Comparison of ENCODE assay signal across 8 cellular contexts in genomic region chr5:160438316-160439204, GRCh38. TPM values are rescaled to one million over a fixed set of nuclear protein-coding genes. Genes with fewer than 3 reads are reported as not detected.
DNase-seq lines count a peak whose midpoint lies in the region; ATAC-seq and TF ChIP-seq lines count a peak whose summit lies in the region.

No MANE protein-coding gene starts in this region.

- H3K27me3 Mint-ChIP-seq in dendritic cell treated with granulocyte-macrophage colony-stimulating factor and Interleukin-4, amounts not matched to agents 40 ng/mL and 50 ng/mL, for 4 days = no peaks in the 10 kb centered on the region

- H3K27ac ChIP-seq in left lung = peak overlapping the region in 1 of 2 donors; percentile 71

- peak overlapping the region; percentile 77 for H3K27ac Mint-ChIP-seq in dendritic cell treated with granulocyte-macrophage colony-stimulating factor and Interleukin-4, amounts not matched to agents 40 ng/mL and 50 ng/mL, for 4 days

- H3K4me1 Mint-ChIP-seq in dendritic cell treated with granulocyte-macrophage colony-stimulating factor and Interleukin-4, amounts not matched to agents 40 ng/mL and 50 ng/mL, for 4 days (ENCODE audit: low read depth) = peaks cover 58% of the 10 kb centered on the region

- intact Hi-C loops in dendritic cell treated with granulocyte-macrophage colony-stimulating factor and Interleukin-4, amounts not matched to agents 40 ng/mL and 50 ng/mL, for 4 days (cut with micrococcal nuclease) = loop anchor here (1.0 to 10.0 kb wide), 4 partner anchors 28 to 396 kb away; no protein-coding TSS in a partner anchor
- intact Hi-C loops in left lung (cut with DNase I) = no loop called here

- H3K4me3 ChIP-seq in left lung = peak overlapping the region; percentile 18 to 29

- TF ChIP-seq CTCF in left lung (IDR thresholded peaks at IDR 0.05) = peak; percentile 59 to 63

- H3K4me1 ChIP-seq in left lung = peaks cover 7 to 11% of the 10 kb centered on the region in 2 donors

- H3K36me3 Mint-ChIP-seq in dendritic cell treated with granulocyte-macrophage colony-stimulating factor and Interleukin-4, amounts not matched to agents 40 ng/mL and 50 ng/mL, for 4 days (ENCODE audit: low read depth) = no peaks in the 10 kb centered on the region

- no peaks in the 10 kb centered on the region for H3K36me3 ChIP-seq in left lung

- ATAC-seq in GM18868 (IDR thresholded peaks at IDR 0.05; ENCODE audit: unreplicated experiment) (peak; percentile 24), HG03108 (IDR thresholded peaks at IDR 0.05; ENCODE audit: unreplicated experiment) (peak; percentile 22), left lung (peak; percentile 87)

- H3K9me3 ChIP-seq in left lung = no peaks in the 10 kb centered on the region

- DNase-seq in AG08396 (ENCODE audit: low spot score) (peak; percentile 58), NCI-H2227 treated with DMSO at 0.1 percent for 48 hours (lab: John Stamatoyannopoulos, UW) (peak; percentile 15), left lung (peak in 1 of 2 donors; percentile 44)
- peak; percentile 51 for DNase-seq in activated CD4-positive, CD25-positive, alpha-beta regulatory T cell treated with anti-CD3 and anti-CD28 coated beads, Interleukin-2, amount 50 U/mL, for 72 hours
- DNase-seq in stimulated activated CD4-positive, alpha-beta T cell treated with anti-CD3 and anti-CD28 coated beads, Interleukin-4, amount 100 ng/mL, for 4 hours = peak; percentile 29 to 60

- no peaks in the 10 kb centered on the region for H3K27me3 ChIP-seq in left lung

- peak overlapping the region; percentile 75 for H3K4me3 Mint-ChIP-seq in dendritic cell treated with granulocyte-macrophage colony-stimulating factor and Interleukin-4, amounts not matched to agents 40 ng/mL and 50 ng/mL, for 4 days

- no peaks in the 10 kb centered on the region for H3K9me3 Mint-ChIP-seq in dendritic cell treated with granulocyte-macrophage colony-stimulating factor and Interleukin-4, amounts not matched to agents 40 ng/mL and 50 ng/mL, for 4 days

RNA-seq across cellular contexts. Expression of gene PTTG1, which starts 16.9 kb away (rescaled TPM):
- 10 to 100 TPM; 10.2 to 27.7 TPM for total RNA-seq in left lung

RNA-seq across cellular contexts. Expression of gene SLU7, which starts 19.7 kb away (rescaled TPM):
- 10 to 100 TPM; 36.1 to 40.8 TPM for total RNA-seq in left lung

RNA-seq across cellular contexts. Expression of gene FAM200C, which starts 38.7 kb away (rescaled TPM):
- 1 to 10 TPM; 3.6 to 5.1 TPM for total RNA-seq in left lung

Comparison
In these comparisons a context has a peak if more than half of its experiments do, and no peak if none do; other contexts are left out.
1. ATAC-seq: peak in every context shown above with its lines; median percentile 87 in left lung; 24 in GM18868; 22 in HG03108.